Comparison of ENCODE assay signal across 8 cellular contexts in genomic region chr15:80615783-80616391, GRCh38.
A peak's percentile ranks its signal among the peaks of the same experiment; 100 is the strongest.
DNase-seq lines count a peak whose midpoint lies in the region; ATAC-seq and TF ChIP-seq lines count a peak whose summit lies in the region.

No MANE protein-coding gene starts in this region.

- in situ Hi-C loops in GM13976 (cut with MboI; ENCODE audit: low sequenced_read_pairs, unreplicated experiment) = no loop called here

- intact Hi-C loops in left ventricle myocardium inferior (cut with micrococcal nuclease) (no loop called here), upper lobe of right lung (cut with DNase I) (no loop called here)

- H3K27ac ChIP-seq in left ventricle myocardium inferior (replicated peaks) = peak overlapping the region; percentile 14
- peak overlapping the region; percentile 42 for H3K27ac ChIP-seq in upper lobe of right lung

- H3K9me3 ChIP-seq in left ventricle myocardium inferior (replicated peaks) (no peaks in the 10 kb centered on the region), upper lobe of right lung (no peaks in the 10 kb centered on the region)

- H3K36me3 ChIP-seq in left ventricle myocardium inferior (no peaks in the 10 kb centered on the region), upper lobe of right lung (no peaks in the 10 kb centered on the region)

- no peak overlapping the region for H3K4me3 ChIP-seq in left ventricle myocardium inferior
- no peak overlapping the region for H3K4me3 ChIP-seq in upper lobe of right lung

- TF ChIP-seq CTCF in left ventricle myocardium inferior (IDR thresholded peaks at IDR 0.05; ENCODE audit: borderline replicate concordance) (no peak), upper lobe of right lung (IDR thresholded peaks at IDR 0.05) (no peak), GM13976 (IDR thresholded peaks at IDR 0.05; ENCODE audit: borderline replicate concordance, control extremely low read depth, extremely low read depth, insufficient read depth, missing control alignments) (no peak)

- ATAC-seq in upper lobe of right lung (peak; percentile 74), GM18909 (IDR thresholded peaks at IDR 0.05; ENCODE audit: poor library complexity, unreplicated experiment) (no peak)

- peaks cover 13% of the 10 kb centered on the region for H3K4me1 ChIP-seq in left ventricle myocardium inferior
- peaks cover 19% of the 10 kb centered on the region for H3K4me1 ChIP-seq in upper lobe of right lung

- H3K27me3 ChIP-seq in left ventricle myocardium inferior (ENCODE audit: low read depth) = no peaks in the 10 kb centered on the region
- H3K27me3 ChIP-seq in upper lobe of right lung = no peaks in the 10 kb centered on the region

- peak; percentile 6 to 61 for DNase-seq in NCI-H2081 (lab: John Stamatoyannopoulos, UW)
- DNase-seq in NCI-H2081 treated with DMSO at 0.1 percent for 48 hours (lab: John Stamatoyannopoulos, UW) = no peak
- DNase-seq in SK-N-DZ (ENCODE audit: low spot score) = peak; percentile 49
- DNase-seq in left ventricle myocardium inferior = peak; percentile 68
- peak; percentile 84 for DNase-seq in upper lobe of right lung
- DNase-seq in GM13976 (ENCODE audit: low spot score) = no peak
- DNase-seq in midbrain (lab: John Stamatoyannopoulos, UW) = no peak

Comparison
In these comparisons a context has a peak if more than half of its experiments do, and no peak if none do; other contexts are left out.
1. DNase-seq: peak in NCI-H2081 (2 of 2), SK-N-DZ (single experiment), left ventricle myocardium inferior (single experiment) and upper lobe of right lung (single experiment); none in NCI-H2081 treated with DMSO at 0.1 percent for 48 hours (single experiment), GM13976 (single experiment) and midbrain (single experiment).